In genomic region chr16:20997147-20997546, GRCh38 we compare ENCODE assay signal across 26 cellular contexts.
DNase-seq lines count a peak whose midpoint lies in the region; ATAC-seq, FAIRE-seq and TF ChIP-seq lines count a peak whose summit lies in the region.
"Had no signal": no experiment of that assay in that cellular context is flagged by ENCODE, and none has a peak within 500 bp of the region (broad histone marks: within the 10 kb centered on the region; RNA-seq: fewer than 3 reads in every experiment).

No MANE protein-coding gene starts in this region.

- no peak for ATAC-seq in pancreas
- ATAC-seq: GM12878 had no signal

- H3K4me3 ChIP-seq in esophagus muscularis mucosa (no peak overlapping the region), vagina (no peak overlapping the region), pancreas (no peak overlapping the region)
- H3K4me3 ChIP-seq: BLaER1, GM12878 had no signal

- no peak overlapping the region for H3K27ac ChIP-seq in esophagus muscularis mucosa (replicated peaks in 1 of 4)
- H3K27ac ChIP-seq in vagina = no peak overlapping the region
- no peak overlapping the region for H3K27ac ChIP-seq in pancreas
- H3K27ac ChIP-seq: BLaER1 had no signal

- no peaks in the 10 kb centered on the region for H3K4me1 Mint-ChIP-seq in osteocyte (ENCODE audit: unreplicated experiment)
- H3K4me1 Mint-ChIP-seq: CD14-positive monocyte; CD4-positive, CD25-positive, alpha-beta regulatory T cell; CD8-positive, alpha-beta memory T cell had no signal

- no peak overlapping the region for H3K27ac Mint-ChIP-seq in osteocyte (ENCODE audit: unreplicated experiment)
- H3K27ac Mint-ChIP-seq: CD14-positive monocyte; CD4-positive, alpha-beta memory T cell; CD4-positive, CD25-positive, alpha-beta regulatory T cell; CD8-positive, alpha-beta memory T cell had no signal

- TF ChIP-seq EP300 in esophagus muscularis mucosa (IDR thresholded peaks at IDR 0.05) = no peak

- no peaks in the 10 kb centered on the region for H3K9me3 ChIP-seq in esophagus muscularis mucosa
- no peaks in the 10 kb centered on the region for H3K9me3 ChIP-seq in vagina
- no peaks in the 10 kb centered on the region for H3K9me3 ChIP-seq in pancreas
- H3K9me3 ChIP-seq: BE2C, BLaER1 had no signal

- no peaks in the 10 kb centered on the region for H3K36me3 ChIP-seq in esophagus muscularis mucosa
- H3K36me3 ChIP-seq in vagina = no peaks in the 10 kb centered on the region
- H3K36me3 ChIP-seq in pancreas = no peaks in the 10 kb centered on the region
- H3K36me3 ChIP-seq: BE2C, BLaER1 had no signal

- H3K4me1 ChIP-seq in esophagus muscularis mucosa = no peaks in the 10 kb centered on the region
- no peaks in the 10 kb centered on the region for H3K4me1 ChIP-seq in vagina
- H3K4me1 ChIP-seq in pancreas = no peaks in the 10 kb centered on the region
- H3K4me1 ChIP-seq: BE2C, BLaER1 had no signal

- peaks cover 31% of the 10 kb centered on the region for H3K27me3 Mint-ChIP-seq in osteocyte (ENCODE audit: unreplicated experiment)

- H3K36me3 Mint-ChIP-seq in osteocyte (ENCODE audit: unreplicated experiment) = no peaks in the 10 kb centered on the region
- H3K36me3 Mint-ChIP-seq: CD14-positive monocyte; CD4-positive, alpha-beta memory T cell; CD4-positive, CD25-positive, alpha-beta regulatory T cell; CD8-positive, alpha-beta memory T cell had no signal

- WGBS in esophagus muscularis mucosa = 93% methylated on average over 3 of the region's 5 CpGs
- 77 to 85% methylated on average over 5 of the region's 5 CpGs for WGBS in pancreas, 2 donors

- TF ChIP-seq CTCF in esophagus muscularis mucosa (IDR thresholded peaks at IDR 0.05) (no peak), osteocyte (IDR thresholded peaks at IDR 0.05) (no peak), vagina (IDR thresholded peaks at IDR 0.05) (no peak), pancreas (IDR thresholded peaks at IDR 0.05) (no peak)

- intact Hi-C loops in esophagus muscularis mucosa (cut with DNase I) = no loop called here
- intact Hi-C loops in vagina (cut with DNase I) = no loop called here
- intact Hi-C loops in pancreas (cut with DNase I) = no loop called here

- H3K4me3 Mint-ChIP-seq in osteocyte (ENCODE audit: unreplicated experiment) = no peak overlapping the region
- H3K4me3 Mint-ChIP-seq: CD14-positive monocyte; CD4-positive, alpha-beta memory T cell; CD4-positive, CD25-positive, alpha-beta regulatory T cell; CD8-positive, alpha-beta memory T cell had no signal

- no peak for TF ChIP-seq POLR2A in esophagus muscularis mucosa (IDR thresholded peaks at IDR 0.05; ENCODE audit: low read depth)
- TF ChIP-seq POLR2A in vagina (IDR thresholded peaks at IDR 0.05) = no peak

- no peaks in the 10 kb centered on the region for H3K9me3 Mint-ChIP-seq in osteocyte (ENCODE audit: unreplicated experiment)
- H3K9me3 Mint-ChIP-seq: CD14-positive monocyte; CD8-positive, alpha-beta memory T cell had no signal

- DNase-seq in esophagus muscularis mucosa (ENCODE audit: extremely low spot score) (peak; percentile 62), osteocyte (ENCODE audit: extremely low spot score, unreplicated experiment) (peak; percentile 63), vagina (ENCODE audit: extremely low spot score in 2 of 2) (peak; percentile 40 to 62), SKM-1 treated with dmso at 0.1 percent for 144 hours (lab: John Stamatoyannopoulos, UW; ENCODE audit: unreplicated experiment) (no peak), pancreas (no peak)
- DNase-seq: 8988T; ACHN; BE2C; C1 segment of cervical spinal cord; CD4-positive, alpha-beta memory T cell; CD4-positive, CD25-positive, alpha-beta regulatory T cell; CD8-positive, alpha-beta memory T cell; COR-L47; DMS 273 treated with DMSO at 0.1 percent for 48 hours; DMS153; DMS53; DMS79; DND-41; EL; GDM1 had no signal

- FAIRE-seq in pancreas (lab: Jason Lieb, UNC) = no peak
- FAIRE-seq: A204.1, GM12878, GM12892, GM18507 had no signal

- H3K27me3 ChIP-seq in esophagus muscularis mucosa (no peaks in the 10 kb centered on the region), vagina (no peaks in the 10 kb centered on the region), pancreas (no peaks in the 10 kb centered on the region)
- H3K27me3 ChIP-seq: BE2C, BLaER1 had no signal

Comparison
In these comparisons a context has a peak if more than half of its experiments do, and no peak if none do; other contexts are left out.
1. DNase-seq: peak in esophagus muscularis mucosa (single experiment), osteocyte (single experiment) and vagina (2 of 2); none in SKM-1 treated with dmso at 0.1 percent for 144 hours (single experiment) and pancreas (0 of 6).